ENCODE assay signal across 18 cellular contexts in the genomic region with DNA sequence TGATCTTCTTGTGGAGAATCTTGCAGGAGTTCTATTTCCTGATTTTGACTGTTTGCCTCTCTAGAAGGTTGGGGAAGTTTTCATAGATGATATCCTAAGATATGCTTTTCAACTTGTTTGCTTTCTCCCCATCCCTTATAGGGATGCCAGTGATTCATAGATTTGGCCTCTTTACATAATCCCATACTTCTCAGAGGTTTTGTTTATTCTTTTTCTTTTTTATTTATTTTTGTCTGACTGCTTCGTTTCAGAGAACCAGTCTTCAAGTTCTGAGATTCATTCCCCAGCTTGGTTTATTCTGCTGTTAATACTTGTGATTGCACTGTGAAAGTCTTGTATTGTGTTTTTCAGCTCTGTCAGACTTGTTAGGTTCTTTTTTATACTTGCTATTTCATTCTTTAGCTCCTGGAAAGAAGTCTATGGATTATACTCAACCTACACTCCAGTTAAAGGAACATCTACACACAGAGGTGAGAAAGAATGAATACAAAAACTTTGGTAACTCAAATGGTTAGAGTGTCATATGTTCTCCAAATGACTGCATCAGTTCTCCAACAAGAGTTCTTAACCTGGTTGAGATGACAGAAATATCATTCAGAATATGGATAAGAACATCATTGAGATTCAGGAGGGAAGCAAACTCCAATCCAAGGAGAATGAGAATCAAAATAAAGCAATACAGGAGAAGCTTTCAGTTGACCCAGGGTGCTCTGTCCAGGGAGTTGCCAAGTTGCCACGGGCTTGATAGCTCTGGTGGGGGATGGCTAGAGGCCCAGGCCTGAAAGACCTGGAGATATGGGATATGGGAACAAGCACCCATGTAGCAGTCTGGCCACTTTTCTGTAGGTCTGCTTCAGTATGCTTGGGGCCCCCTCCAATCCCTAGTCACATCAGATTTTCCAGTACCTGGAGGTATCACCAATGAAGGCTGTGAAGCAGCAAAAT.
"Had no signal": no experiment of that assay in that cellular context is flagged by ENCODE, and none has a peak within 500 bp of the region (broad histone marks: within the 10 kb centered on the region; RNA-seq: fewer than 3 reads in every experiment).

No MANE protein-coding gene starts in this region.

- H3K9me3 ChIP-seq: colonic mucosa, ovary, prostate gland had no signal

- H3K4me1 ChIP-seq: colonic mucosa, heart right ventricle, prostate gland had no signal

- H3K4me3 ChIP-seq: colonic mucosa, dorsolateral prefrontal cortex, esophagus squamous epithelium, heart right ventricle, ovary, prostate gland, thoracic aorta, upper lobe of left lung had no signal

- H3K27me3 ChIP-seq: colonic mucosa, esophagus squamous epithelium, heart right ventricle, ovary, upper lobe of left lung had no signal

- H3K36me3 ChIP-seq: colonic mucosa, esophagus squamous epithelium, heart right ventricle, ovary, prostate gland, thoracic aorta, upper lobe of left lung had no signal

- DNase-seq: activated CD4-positive, alpha-beta memory T cell treated with anti-CD3 and anti-CD28 coated beads, Interleukin-2, amount 10 ng/mL, durations not matched to agents 7 days and 5 days; activated CD4-positive, alpha-beta T cell treated with anti-CD3 and anti-CD28 coated beads, Interleukin-2, amount 10 ng/mL, durations not matched to agents 24 days and 14 days; activated effector memory CD4-positive, alpha-beta T cell treated with anti-CD3 and anti-CD28 coated beads, Interleukin-2, amount 50 U/mL, for 16 hours; activated naive CD4-positive, alpha-beta T cell treated with anti-CD3 and anti-CD28 coated beads, Interleukin-2, amount 10 ng/mL, durations not matched to agents 7 days and 5 days; colonic mucosa; dorsolateral prefrontal cortex; esophagus squamous epithelium; heart right ventricle; left colon; ovary; stimulated activated CD4-positive, alpha-beta T cell treated with anti-CD3 and anti-CD28 coated beads, Interleukin-4, amount 100 ng/mL, for 1 hour; stimulated activated naive CD4-positive, alpha-beta T cell treated with Interleukin-2 at 50 U/mL for 16 hours; upper lobe of left lung had no signal

- H3K27ac ChIP-seq: colonic mucosa, dorsolateral prefrontal cortex, esophagus squamous epithelium, heart right ventricle, ovary, prostate gland, thoracic aorta, upper lobe of left lung, VCaP had no signal

- ATAC-seq: activated CD4-positive, CD25-positive, alpha-beta regulatory T cell treated with anti-CD3 and anti-CD28 coated beads, Interleukin-2, amount 50 U/mL, for 24 hours; heart right ventricle; left colon; natural killer cell treated with Interleukin-12 subunit alpha and Interleukin-12 subunit beta and Interleukin-15 and Interleukin-18, amount 100 ng/mL, for 72 hours had no signal
